ENCODE assay signal across 19 cellular contexts in genomic region chr9:71968541-71969090, GRCh38. TPM values are rescaled to one million over a fixed set of nuclear protein-coding genes. Genes with fewer than 3 reads are reported as not detected.
A peak's percentile ranks its signal among the peaks of the same experiment; 100 is the strongest.
DNase-seq lines count a peak whose midpoint lies in the region; ATAC-seq, FAIRE-seq and TF ChIP-seq lines count a peak whose summit lies in the region.
"Had no signal": no experiment of that assay in that cellular context is flagged by ENCODE, and none has a peak within 500 bp of the region (broad histone marks: within the 10 kb centered on the region; RNA-seq: fewer than 3 reads in every experiment).

No MANE protein-coding gene starts in this region.

- no peak for TF ChIP-seq POLR2A in GM12878 (IDR thresholded peaks at IDR 0.05; ENCODE audit: low read depth, low read length)

- 89% methylated on average over 10 of the region's 10 CpGs for WGBS in GM12878 (ENCODE audit: insufficient coverage, insufficient replicate concordance, low lambda C conversion rate, missing lambda C conversion rate)
- WGBS in right cardiac atrium: 89% methylated on average over 10 of the region's 10 CpGs

- SMC1A ChIA-PET in GM12878 (lab: Charles Lee; ENCODE audit: uncharacterized antibody, unreplicated experiment): no interaction called here

- peaks cover 35% of the 10 kb centered on the region for H3K4me1 Mint-ChIP-seq in GM23338
- H3K4me1 Mint-ChIP-seq: CD14-positive monocyte had no signal

- DNase-seq in GM23338 (ENCODE audit: low spot score) (no peak), GM12878 (ENCODE audit: low read depth, low spot score) (no peak), keratinocyte (ENCODE audit: low read depth, low spot score) (no peak), colonic mucosa (no peak), right cardiac atrium (no peak)
- no peak for DNase-seq in stimulated activated CD4-positive, alpha-beta T cell treated with anti-CD3 and anti-CD28 coated beads, Interleukin-2, amount 100 ng/mL, for 48 hours
- DNase-seq: 8988T; Calu3; CD4-positive, alpha-beta memory T cell; DMS79 treated with DMSO at 0.1 percent for 48 hours; GF-D8; HCEC 1CT; HFFc6 had no signal

- dilution Hi-C loops in keratinocyte (cut with MboI; ENCODE audit: extremely low pct_ligation_motif_present, low sequenced_read_pairs): no loop called here

- 0 out of 2 replicates have a peak overlapping the region, but pooled peaks have one; percentile 12 for H3K27ac Mint-ChIP-seq in GM23338
- H3K27ac Mint-ChIP-seq: CD4-positive, alpha-beta memory T cell; HFFc6; IgD-negative memory B cell had no signal

- H3K27me3 ChIP-seq in GM23338 (ENCODE audit: insufficient read depth) (no peaks in the 10 kb centered on the region), GM12878 (replicated peaks in 1 of 2; ENCODE audit: control insufficient read depth in 2 of 2, insufficient read depth in 2 of 2, low read length in 1 of 2) (no peaks in the 10 kb centered on the region), keratinocyte (ENCODE audit: control insufficient read depth, extremely low read depth, insufficient read depth, low read length) (no peaks in the 10 kb centered on the region), colonic mucosa (no peaks in the 10 kb centered on the region), right cardiac atrium (ENCODE audit: control insufficient read depth, insufficient read depth) (no peaks in the 10 kb centered on the region)
- H3K27me3 ChIP-seq: BLaER1 had no signal

- in situ Hi-C loops in GM12878 (cut with MboI): no loop called here

- H3K27me3 Mint-ChIP-seq in GM23338 (ENCODE audit: insufficient read depth, low read depth, poor library complexity): peaks cover 4% of the 10 kb centered on the region
- H3K27me3 Mint-ChIP-seq: CD4-positive, alpha-beta memory T cell; IgD-negative memory B cell had no signal

- POLR2A ChIA-PET in GM12878 (lab: Charles Lee): no interaction called here

- H3K79me2 ChIP-seq in GM23338 (replicated peaks; ENCODE audit: insufficient read depth) (peaks cover 51% of the 10 kb centered on the region), GM12878 (ENCODE audit: control insufficient read depth, insufficient read depth, low read length) (no peaks in the 10 kb centered on the region), keratinocyte (ENCODE audit: control insufficient read depth, insufficient read depth, low read length) (peaks cover 2% of the 10 kb centered on the region)

- H2AFZ ChIP-seq in GM23338 (no peak overlapping the region), GM12878 (ENCODE audit: control insufficient read depth, low read depth, low read length) (no peak overlapping the region), keratinocyte (ENCODE audit: control insufficient read depth, low read length) (no peak overlapping the region)

- peaks cover 22% of the 10 kb centered on the region for H3K4me1 ChIP-seq in GM23338 (ENCODE audit: insufficient read depth)
- H3K4me1 ChIP-seq in GM12878 (ENCODE audit: control insufficient read depth, insufficient read depth, low read length): no peaks in the 10 kb centered on the region
- no peaks in the 10 kb centered on the region for H3K4me1 ChIP-seq in keratinocyte (ENCODE audit: control insufficient read depth, extremely low read depth, insufficient read depth, low read length)
- no peaks in the 10 kb centered on the region for H3K4me1 ChIP-seq in colonic mucosa
- no peaks in the 10 kb centered on the region for H3K4me1 ChIP-seq in right cardiac atrium (ENCODE audit: control insufficient read depth, insufficient read depth, low read length)
- H3K4me1 ChIP-seq: BLaER1 had no signal

- no peak for TF ChIP-seq RAD21 in GM12878 (IDR thresholded peaks at IDR 0.05; ENCODE audit: insufficient read depth, low read depth, low read length)

- BruUV-seq in GM12878 (replicated peaks; lab: Mats Ljungman, UMichigan): no TSS peak

- CTCF ChIA-PET in GM12878 (lab: Yijun Ruan, JAX): no interaction called here

- no peak overlapping the region for H3K9ac ChIP-seq in GM12878 (ENCODE audit: control insufficient read depth, insufficient read depth, low read length)
- no peak overlapping the region for H3K9ac ChIP-seq in keratinocyte (ENCODE audit: control insufficient read depth, extremely low read depth, insufficient read depth, low read length)
- H3K9ac ChIP-seq in colonic mucosa (ENCODE audit: low read depth in 2 of 2, low read length in 2 of 2): no peak overlapping the region
- H3K9ac ChIP-seq: BLaER1 had no signal

- peaks cover 3% of the 10 kb centered on the region; the same call in 1 of the 3 replicates for H3K9me3 ChIP-seq in GM12878 (replicated peaks; ENCODE audit: control insufficient read depth, insufficient read depth, low read length)
- H3K9me3 ChIP-seq in keratinocyte (ENCODE audit: control insufficient read depth, low read depth, low read length): peaks cover 2% of the 10 kb centered on the region
- no peaks in the 10 kb centered on the region for H3K9me3 ChIP-seq in colonic mucosa
- peaks cover 2% of the 10 kb centered on the region for H3K9me3 ChIP-seq in right cardiac atrium (ENCODE audit: control insufficient read depth, low read length)

- H3K36me3 Mint-ChIP-seq in GM23338 (ENCODE audit: low read depth): peaks cover 59% of the 10 kb centered on the region

- H3K4me3 Mint-ChIP-seq in GM23338: no peak overlapping the region
- H3K4me3 Mint-ChIP-seq: CD14-positive monocyte, HFFc6 had no signal

- H3K4me2 ChIP-seq in GM23338 (no peak overlapping the region), GM12878 (ENCODE audit: control insufficient read depth, insufficient read depth) (no peak overlapping the region), keratinocyte (ENCODE audit: control insufficient read depth, extremely low read depth, insufficient read depth, low read depth, low read length) (no peak overlapping the region)
- H3K4me2 ChIP-seq: BLaER1 had no signal

- H3K9me2 ChIP-seq in GM23338 (ENCODE audit: insufficient read depth): no peaks in the 10 kb centered on the region

- H4K20me1 ChIP-seq in GM23338 (replicated peaks; ENCODE audit: insufficient read depth) (no peaks in the 10 kb centered on the region), GM12878 (ENCODE audit: control insufficient read depth, insufficient read depth) (no peaks in the 10 kb centered on the region), keratinocyte (ENCODE audit: control insufficient read depth, extremely low read depth, insufficient read depth, low read length) (no peaks in the 10 kb centered on the region)
- H4K20me1 ChIP-seq: BLaER1 had no signal

- H3K36me3 ChIP-seq in GM23338 (ENCODE audit: insufficient read depth): peaks cover 19% of the 10 kb centered on the region; the same call in 1 of the 2 replicates
- no peaks in the 10 kb centered on the region; a peak in 1 of 4 replicates for H3K36me3 ChIP-seq in GM12878 (ENCODE audit: control insufficient read depth in 2 of 2, insufficient read depth in 2 of 2, low read length in 1 of 2)
- peaks cover 0 to 8% of the 10 kb centered on the region in 2 experiments for H3K36me3 ChIP-seq in keratinocyte (ENCODE audit: control insufficient read depth in 2 of 2, extremely low read depth in 1 of 2, insufficient read depth in 2 of 2, low read length in 2 of 2)
- H3K36me3 ChIP-seq in colonic mucosa: no peaks in the 10 kb centered on the region

- H3K27ac ChIP-seq in GM23338 (ENCODE audit: low read depth) (no peak overlapping the region), GM12878 (ENCODE audit: control insufficient read depth, insufficient read depth) (no peak overlapping the region), keratinocyte (ENCODE audit: control insufficient read depth, insufficient read depth, low read length) (no peak overlapping the region), colonic mucosa (no peak overlapping the region), right cardiac atrium (ENCODE audit: low read length) (no peak overlapping the region)
- H3K27ac ChIP-seq: BLaER1 had no signal

- no peak overlapping the region for H3K4me3 ChIP-seq in GM23338
- H3K4me3 ChIP-seq in GM12878: no peak overlapping the region
- H3K4me3 ChIP-seq in keratinocyte (ENCODE audit: control insufficient read depth in 2 of 3, extremely low read depth in 1 of 3, insufficient read depth in 2 of 3, low read depth in 1 of 3, low read length in 3 of 3): no peak overlapping the region
- no peak overlapping the region for H3K4me3 ChIP-seq in colonic mucosa
- no peak overlapping the region for H3K4me3 ChIP-seq in right cardiac atrium (ENCODE audit: low read length)
- H3K4me3 ChIP-seq: BLaER1 had no signal

- ATAC-seq in GM23338: no peak
- ATAC-seq in GM12878: no peak
- no peak for ATAC-seq in GM19328 (IDR thresholded peaks at IDR 0.05; ENCODE audit: unreplicated experiment)
- no peak for ATAC-seq in right cardiac atrium

- no peak for TF ChIP-seq EP300 in GM12878 (IDR thresholded peaks at IDR 0.05; ENCODE audit: borderline replicate concordance in 1 of 2, control insufficient read depth in 1 of 2, low read depth in 2 of 2, low read length in 2 of 2)

- H3F3A ChIP-seq in GM23338 (replicated peaks; ENCODE audit: low read depth): no peaks in the 10 kb centered on the region

- intact Hi-C loops in GM12878 (cut with micrococcal nuclease; ENCODE audit: unreplicated experiment): no loop called here
- intact Hi-C loops in colonic mucosa (cut with DNase I): no loop called here
- intact Hi-C loops in right cardiac atrium (cut with DNase I): no loop called here

- no peak for FAIRE-seq in GM12878 (lab: Jason Lieb, UNC)
- FAIRE-seq in keratinocyte (lab: Jason Lieb, UNC): peak; percentile 34
- FAIRE-seq: H54, HTR-8/SVneo had no signal

- RAD21 ChIA-PET in GM12878 (lab: Charles Lee; ENCODE audit: unreplicated experiment): no interaction called here

- peaks cover 28% of the 10 kb centered on the region for H3K9me3 Mint-ChIP-seq in GM23338

- H3K9me1 ChIP-seq in keratinocyte (ENCODE audit: control insufficient read depth, extremely low read depth, insufficient read depth, low read length): no peaks in the 10 kb centered on the region

- no peak for TF ChIP-seq CTCF in GM23338 (conservative IDR thresholded peaks at IDR 0.05; ENCODE audit: low read depth in 2 of 2)
- no peak for TF ChIP-seq CTCF in GM12878 (IDR thresholded peaks at IDR 0.05 in 2 of 3, conservative IDR thresholded peaks at IDR 0.05 in 1 of 3; ENCODE audit: control insufficient read depth in 2 of 3, extremely low read depth in 1 of 3, insufficient read depth in 1 of 3, low read depth in 3 of 3, low read length in 3 of 3)
- no peak for TF ChIP-seq CTCF in keratinocyte (optimal IDR thresholded peaks at IDR 0.05 in 1 of 3, IDR thresholded peaks at IDR 0.05 in 1 of 3, conservative IDR thresholded peaks at IDR 0.05 in 1 of 3; ENCODE audit: extremely low read depth in 1 of 3, insufficient read depth in 2 of 3, low read length in 3 of 3)
- no peak for TF ChIP-seq CTCF in colonic mucosa (IDR thresholded peaks at IDR 0.05)

RNA-seq across cellular contexts. Expression of gene C9orf85, which starts 57.2 kb away (rescaled TPM):
- total RNA-seq in GM23338 (2014; rRNA removed; shearing (Covaris generic)): 10.3 and 18.5 TPM in 2 replicates
- polyA plus RNA-seq in GM23338 (2016; fragmentation: Nextera tagmentation; extraction: Ambion mirVana) (20.8 and 21.5 TPM in 2 replicates), GM12878 (2011; rRNA removed) (15.2 and 19.4 TPM in 2 replicates), GM12878 (2014; fragmentation: Illumina TruSeq; extraction: Trizol) (22.6 and 30.2 TPM in 2 replicates), GM12878 (2014; fragmentation: Nextera tagmentation; extraction: Ambion mirVana) (10 to 100 TPM; 16.6 to 16.7 TPM), GM12878 (2014; rRNA removed) (14.7 and 16.3 TPM in 2 replicates), GM12878 (2016; fragmentation: Nextera tagmentation; extraction: Ambion mirVana) (10 to 100 TPM; 16.2 to 16.6 TPM), keratinocyte (12.3 to 18.2 TPM (median 17.5 TPM) in 3 replicates), right cardiac atrium (7.6 TPM)
- total RNA-seq in GM12878 (2013; cell fraction: nucleolus; rRNA removed): 12.3 and 13.7 TPM in 2 replicates
- total RNA-seq in GM12878 (2014; rRNA removed) (11.7 and 13.4 TPM in 2 replicates), GM12878 (2014; rRNA removed; fragmentation: Illumina TruSeq; extraction: Trizol) (22.0 and 22.5 TPM in 2 replicates), GM12878 (2021) (9.0 and 9.1 TPM in 2 replicates), colonic mucosa (10 to 100 TPM; 12.2 to 12.5 TPM), right cardiac atrium (1 to 10 TPM; 6.3 to 8.3 (median 6.8) TPM)
- 7.8 TPM for polyA plus RNA-seq in GM12878 (2011; ENCODE audit: low read depth)
- 9.1 and 9.5 TPM in 2 replicates for polyA plus RNA-seq in GM12878 (2011; cell fraction: cytosol; rRNA removed)
- polyA plus RNA-seq in GM12878 (2011; cell fraction: nucleus; rRNA removed): 5.0 and 5.6 TPM in 2 replicates
- polyA plus RNA-seq in GM12878 (2012): 9.8 and 11.8 TPM in 2 replicates
- polyA minus RNA-seq in GM12878 (2011; rRNA and poly(A)+ RNA removed): 5.6 and 5.9 TPM in 2 replicates
- 4.4 and 6.0 TPM in 2 replicates for polyA minus RNA-seq in GM12878 (2011; cell fraction: cytosol; rRNA and poly(A)+ RNA removed)
- 6.5 and 12.8 TPM in 2 replicates for polyA minus RNA-seq in GM12878 (2011; cell fraction: nucleus; rRNA and poly(A)+ RNA removed)
- 65.8 TPM for polyA plus RNA-seq in keratinocyte (2011; ENCODE audit: low read depth)
- 15.9 and 20.5 TPM in 2 replicates for polyA plus RNA-seq in keratinocyte (2011; cell fraction: cytosol; rRNA removed)
- 12.1 and 16.8 TPM in 2 replicates for polyA plus RNA-seq in keratinocyte (2011; cell fraction: nucleus; rRNA removed)
- 11.8 and 13.8 TPM in 2 replicates for polyA plus RNA-seq in keratinocyte (2012; ENCODE audit: low replicate concordance)
- 1.1 to 6.6 TPM (median 6.6 TPM) in 3 replicates for polyA minus RNA-seq in keratinocyte
- polyA minus RNA-seq in keratinocyte (2011; cell fraction: cytosol; rRNA and poly(A)+ RNA removed): 7.1 TPM
- 6.6 and 13.1 TPM in 2 replicates for polyA minus RNA-seq in keratinocyte (2011; cell fraction: nucleus; rRNA and poly(A)+ RNA removed)

RNA-seq across cellular contexts. Expression of gene ABHD17B, which starts 57.6 kb away (rescaled TPM):
- total RNA-seq in GM23338 (2014; rRNA removed; shearing (Covaris generic)): 99.3 and 112 TPM in 2 replicates
- polyA plus RNA-seq in GM23338 (2016; fragmentation: Nextera tagmentation; extraction: Ambion mirVana) (27.9 and 32.2 TPM in 2 replicates), GM12878 (2011; rRNA removed) (16.5 and 18.4 TPM in 2 replicates), GM12878 (2014; fragmentation: Illumina TruSeq; extraction: Trizol) (12.3 and 14.7 TPM in 2 replicates), GM12878 (2014; fragmentation: Nextera tagmentation; extraction: Ambion mirVana) (1 to 10 TPM; 3.5 to 6.9 TPM), GM12878 (2014; rRNA removed) (13.5 and 17.6 TPM in 2 replicates), GM12878 (2016; fragmentation: Nextera tagmentation; extraction: Ambion mirVana) (10 to 100 TPM; 20.0 to 21.4 TPM), keratinocyte (11.5 to 16.3 TPM (median 13.7 TPM) in 3 replicates), right cardiac atrium (4.8 TPM)
- total RNA-seq in GM12878 (2013; cell fraction: nucleolus; rRNA removed): 12.8 and 13.9 TPM in 2 replicates
- total RNA-seq in GM12878 (2014; rRNA removed) (16.6 and 19.1 TPM in 2 replicates), GM12878 (2014; rRNA removed; fragmentation: Illumina TruSeq; extraction: Trizol) (15.7 and 16.0 TPM in 2 replicates), GM12878 (2021) (16.8 and 17.4 TPM in 2 replicates), colonic mucosa (10 to 100 TPM; 20.6 to 33.6 TPM), right cardiac atrium (10 to 100 TPM in 3 of 4 donors, 1 to 10 TPM in 1; 8.4 to 11.4 (median 10.6) TPM)
- 4.4 TPM for polyA plus RNA-seq in GM12878 (2011; ENCODE audit: low read depth)
- 10.3 and 11.2 TPM in 2 replicates for polyA plus RNA-seq in GM12878 (2011; cell fraction: cytosol; rRNA removed)
- polyA plus RNA-seq in GM12878 (2011; cell fraction: nucleus; rRNA removed): 5.7 and 7.6 TPM in 2 replicates
- 6.0 and 9.8 TPM in 2 replicates for polyA plus RNA-seq in GM12878 (2012)
- 21.9 and 39.4 TPM in 2 replicates for polyA minus RNA-seq in GM12878 (2011; rRNA and poly(A)+ RNA removed)
- 9.6 and 10.4 TPM in 2 replicates for polyA minus RNA-seq in GM12878 (2011; cell fraction: cytosol; rRNA and poly(A)+ RNA removed)
- 6.4 and 8.9 TPM in 2 replicates for polyA minus RNA-seq in GM12878 (2011; cell fraction: nucleus; rRNA and poly(A)+ RNA removed)
- 15.1 TPM for polyA plus RNA-seq in keratinocyte (2011; ENCODE audit: low read depth)
- polyA plus RNA-seq in keratinocyte (2011; cell fraction: cytosol; rRNA removed): 7.2 and 14.2 TPM in 2 replicates
- 16.5 and 17.4 TPM in 2 replicates for polyA plus RNA-seq in keratinocyte (2011; cell fraction: nucleus; rRNA removed)
- 8.0 and 11.6 TPM in 2 replicates for polyA plus RNA-seq in keratinocyte (2012; ENCODE audit: low replicate concordance)
- polyA minus RNA-seq in keratinocyte: 4.1 to 27.1 TPM (median 19.7 TPM) in 3 replicates
- polyA minus RNA-seq in keratinocyte (2011; cell fraction: cytosol; rRNA and poly(A)+ RNA removed): 15.0 TPM
- 15.0 and 21.0 TPM in 2 replicates for polyA minus RNA-seq in keratinocyte (2011; cell fraction: nucleus; rRNA and poly(A)+ RNA removed)
